In genomic region chr5:178624626-178625546, GRCh38 we compare ENCODE assay signal across 1 cellular context.
TF ChIP-seq lines count a peak whose summit lies in the region.

No MANE protein-coding gene starts in this region.

TF ChIP-seq in GM12878, 131 proteins besides CTCF, POLR2A, EP300 and RAD21:
- TF ChIP-seq MLLT1 (IDR thresholded peaks at IDR 0.05): peak; percentile 55; the same call in 1 of the 2 replicates
- no peak for TF ChIP-seq GABPA (IDR thresholded peaks at IDR 0.05; ENCODE audit: low read depth)
TF ChIP-seq in GM12878: peak in this region for 1.
